In genomic region chr14:61701946-61702345, GRCh38 we compare ENCODE assay signal across 1 cellular context.
TF ChIP-seq lines count a peak whose summit lies in the region.

No MANE protein-coding gene starts in this region.

TF ChIP-seq in GM12878, 131 proteins besides CTCF, POLR2A, EP300 and RAD21:
- TF ChIP-seq NR2F1 (conservative IDR thresholded peaks at IDR 0.05) = peak; percentile 49; the same call in 1 of the 2 replicates
- TF ChIP-seq ZNF217 (IDR thresholded peaks at IDR 0.05) = no peak
